ENCODE assay signal across 7 cellular contexts in the genomic region with DNA sequence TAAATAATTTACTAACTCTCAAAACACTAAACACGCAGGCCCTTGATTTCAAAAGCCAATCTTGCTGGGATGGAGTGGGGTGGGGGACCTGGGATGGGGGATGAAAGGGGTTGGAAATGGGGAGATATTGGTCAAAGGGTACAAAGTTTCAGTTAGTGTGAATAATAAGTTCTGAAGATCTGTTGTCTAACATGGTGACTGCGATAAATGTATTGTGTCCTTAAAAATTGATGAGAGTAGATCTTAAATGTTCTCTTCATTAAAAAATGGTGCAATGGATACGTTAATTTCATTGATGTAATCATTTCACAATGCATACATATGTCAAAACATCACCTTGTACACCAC. TPM values are rescaled to one million over a fixed set of nuclear protein-coding genes. Genes with fewer than 3 reads are reported as not detected.
DNase-seq lines count a peak whose midpoint lies in the region; ATAC-seq, FAIRE-seq and TF ChIP-seq lines count a peak whose summit lies in the region.

No MANE protein-coding gene starts in this region.

- H3K27me3 ChIP-seq in SJCRH30 (no peaks in the 10 kb centered on the region), skeletal muscle satellite cell (ENCODE audit: control insufficient read depth, insufficient read depth, low read length) (no peaks in the 10 kb centered on the region)

- peak overlapping the region; percentile 87 for H3K4me2 ChIP-seq in skeletal muscle satellite cell (ENCODE audit: low read length)

- ATAC-seq in GM18868 (IDR thresholded peaks at IDR 0.05; ENCODE audit: unreplicated experiment) (no peak), GM21786 (IDR thresholded peaks at IDR 0.05; ENCODE audit: unreplicated experiment) (no peak)

- H3K4me3 ChIP-seq in SJCRH30 (peak overlapping the region; percentile 85), fibroblast of mammary gland (ENCODE audit: control insufficient read depth, low read depth, low read length) (peak overlapping the region; percentile 79), skeletal muscle satellite cell (ENCODE audit: low read length) (peak overlapping the region; percentile 85)

- peak; percentile 95 for FAIRE-seq in H54 (lab: Jason Lieb, UNC)

- H3K9ac ChIP-seq in skeletal muscle satellite cell (ENCODE audit: low read depth, low read length), result peak overlapping the region; percentile 100

- H3K9me3 ChIP-seq in SJCRH30 (replicated peaks) (0 out of 2 replicates have a peak, but pooled peaks cover 7% of the 10 kb centered on the region), skeletal muscle satellite cell (replicated peaks; ENCODE audit: low read length) (no peaks in the 10 kb centered on the region)

- H3K4me1 ChIP-seq in SJCRH30 (no peaks in the 10 kb centered on the region), skeletal muscle satellite cell (ENCODE audit: control insufficient read depth, insufficient read depth, low read length) (peaks cover 7% of the 10 kb centered on the region)

- H3K27ac ChIP-seq in SJCRH30, result peak overlapping the region; percentile 99

- no peak for TF ChIP-seq CTCF in fibroblast of mammary gland (conservative IDR thresholded peaks at IDR 0.05; ENCODE audit: control insufficient read depth, insufficient read depth, low read depth, low read length)

- TF ChIP-seq POLR2A in H54 (IDR thresholded peaks at IDR 0.05; ENCODE audit: low read depth, low read length), result no peak

- H3K36me3 ChIP-seq in SJCRH30, result no peaks in the 10 kb centered on the region
- H3K36me3 ChIP-seq in skeletal muscle satellite cell (ENCODE audit: insufficient read depth, low read length), result no peaks in the 10 kb centered on the region

- DNase-seq in H54 (ENCODE audit: insufficient read length, low spot score) (no peak), SJCRH30 (peak in 1 of 2 experiments; percentile 26), fibroblast of mammary gland (ENCODE audit: low read depth) (no peak), kidney tubule cell (ENCODE audit: low spot score) (no peak)

RNA-seq across cellular contexts. Expression of gene ACYP2, which starts 0.5 kb away (rescaled TPM):
- total RNA-seq in SJCRH30 (2014; rRNA removed; shearing (Covaris generic)), result 4.6 and 7.0 TPM in 2 replicates
- 8.4 and 10.0 TPM in 2 replicates for total RNA-seq in skeletal muscle satellite cell (2012; rRNA removed)
